ENCODE assay signal across 1 cellular context in genomic region chr19:53102186-53102585, GRCh38.
TF ChIP-seq lines count a peak whose summit lies in the region.

No MANE protein-coding gene starts in this region.

TF ChIP-seq in IMR-90, 13 proteins besides CTCF, POLR2A, EP300 and RAD21 (continued from another document):
- TF ChIP-seq CHD1 (IDR thresholded peaks at IDR 0.05; ENCODE audit: low read depth, low read length), result no peak
- no peak for TF ChIP-seq FOS (IDR thresholded peaks at IDR 0.05; ENCODE audit: low read depth, low read length)
